In the genomic region with DNA sequence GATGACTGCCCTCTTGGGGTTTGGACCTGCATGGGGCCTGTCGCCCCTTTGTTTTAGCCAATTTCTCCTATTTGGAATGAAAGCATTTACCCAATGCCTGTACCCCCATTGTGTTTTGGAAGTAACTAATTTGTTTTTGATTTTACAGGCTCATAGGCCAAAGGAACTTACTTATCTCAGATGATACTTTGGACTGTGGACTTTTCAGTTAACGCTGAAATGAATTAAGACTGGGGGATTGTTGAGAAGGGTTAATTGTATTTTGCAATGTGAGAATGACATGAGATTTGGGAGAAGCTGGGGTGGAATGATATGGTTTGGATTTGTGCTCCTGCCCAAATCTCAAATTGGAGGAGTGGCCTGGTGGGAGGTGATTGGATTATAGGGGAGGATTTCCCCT, we compare ENCODE assay signal across 27 cellular contexts.
"Had no signal": no experiment of that assay in that cellular context is flagged by ENCODE, and none has a peak within 500 bp of the region (broad histone marks: within the 10 kb centered on the region; RNA-seq: fewer than 3 reads in every experiment).

No MANE protein-coding gene starts in this region.

- DNase-seq: colonic mucosa; effector memory CD4-positive, alpha-beta T cell; esophagus squamous epithelium; foreskin melanocyte; glutamatergic neuron; heart right ventricle; hippocampal formation; left colon; left ventricle myocardium inferior; lower lobe of right lung; naive thymus-derived CD8-positive, alpha-beta T cell; nephron progenitor cell; nucleus accumbens; posterior cingulate gyrus; psoas muscle; right cardiac atrium; stimulated activated CD4-positive, alpha-beta T cell treated with anti-CD3 and anti-CD28 coated beads, Interleukin-15, amount 100 ng/mL, for 24 hours; stimulated activated CD4-positive, alpha-beta T cell treated with anti-CD3 and anti-CD28 coated beads, Interleukin-2, amount 100 ng/mL, for 48 hours; stimulated activated naive B cell treated with anti-CD40 and anti-IgM and Interleukin-4, amounts not matched to agents 10 μg/mL and 1 μg/mL and 100 μg/mL, for 72 hours; thyroid gland; trophoblast cell had no signal

- H3K27me3 Mint-ChIP-seq: dendritic cell treated with granulocyte-macrophage colony-stimulating factor and Interleukin-4, amounts not matched to agents 40 ng/mL and 50 ng/mL, for 4 days; stimulated activated naive B cell treated with anti-CD40 and anti-IgM and Interleukin-4, amounts not matched to agents 10 μg/mL and 1 μg/mL and 100 μg/mL, for 72 hours; stimulated activated naive CD8-positive, alpha-beta T cell treated with anti-CD3 and anti-CD28 coated beads, Interleukin-15, Interleukin-2, amounts not matched to agents 100 ng/mL and 50 ng/mL, for 24 hours had no signal

- H3K4me3 ChIP-seq: colonic mucosa, esophagus squamous epithelium, heart right ventricle, left ventricle myocardium inferior, lower lobe of right lung, psoas muscle, skin epidermis, suprapubic skin, thyroid gland had no signal

- H3K36me3 ChIP-seq: colonic mucosa, esophagus squamous epithelium, heart right ventricle, left ventricle myocardium inferior, lower lobe of right lung, suprapubic skin, thyroid gland had no signal

- ATAC-seq: heart right ventricle; left colon; lower lobe of right lung; naive thymus-derived CD8-positive, alpha-beta T cell; psoas muscle; right cardiac atrium; stimulated activated naive B cell treated with anti-CD40 and anti-IgM and Interleukin-4, amounts not matched to agents 10 μg/mL and 1 μg/mL and 100 μg/mL, for 72 hours had no signal

- H3K4me3 Mint-ChIP-seq: dendritic cell treated with granulocyte-macrophage colony-stimulating factor and Interleukin-4, amounts not matched to agents 40 ng/mL and 50 ng/mL, for 4 days; naive thymus-derived CD8-positive, alpha-beta T cell; nephron progenitor cell; stimulated activated naive B cell treated with anti-CD40 and anti-IgM and Interleukin-4, amounts not matched to agents 10 μg/mL and 1 μg/mL and 100 μg/mL, for 72 hours; stimulated activated naive CD8-positive, alpha-beta T cell treated with anti-CD3 and anti-CD28 coated beads, Interleukin-15, Interleukin-2, amounts not matched to agents 100 ng/mL and 50 ng/mL, for 24 hours had no signal

- FAIRE-seq: endothelial cell of umbilical vein, islet of Langerhans had no signal

- H3K9me3 ChIP-seq: colonic mucosa, esophagus squamous epithelium, lower lobe of right lung, psoas muscle, thyroid gland had no signal

- H3K27ac Mint-ChIP-seq: dendritic cell treated with granulocyte-macrophage colony-stimulating factor and Interleukin-4, amounts not matched to agents 40 ng/mL and 50 ng/mL, for 4 days; naive thymus-derived CD8-positive, alpha-beta T cell; nephron progenitor cell; stimulated activated naive B cell treated with anti-CD40 and anti-IgM and Interleukin-4, amounts not matched to agents 10 μg/mL and 1 μg/mL and 100 μg/mL, for 72 hours; stimulated activated naive CD8-positive, alpha-beta T cell treated with anti-CD3 and anti-CD28 coated beads, Interleukin-15, Interleukin-2, amounts not matched to agents 100 ng/mL and 50 ng/mL, for 24 hours had no signal

- H3K27me3 ChIP-seq: colonic mucosa, esophagus squamous epithelium, heart right ventricle, suprapubic skin, thyroid gland had no signal

- H3K4me1 ChIP-seq: colonic mucosa, esophagus squamous epithelium, lower lobe of right lung, suprapubic skin, thyroid gland had no signal

- H3K27ac ChIP-seq: colonic mucosa, esophagus squamous epithelium, heart right ventricle, left ventricle myocardium inferior, lower lobe of right lung, psoas muscle, skin epidermis, suprapubic skin, thyroid gland had no signal

- H3K4me1 Mint-ChIP-seq: naive thymus-derived CD8-positive, alpha-beta T cell; stimulated activated naive B cell treated with anti-CD40 and anti-IgM and Interleukin-4, amounts not matched to agents 10 μg/mL and 1 μg/mL and 100 μg/mL, for 72 hours had no signal
